In the genomic region with DNA sequence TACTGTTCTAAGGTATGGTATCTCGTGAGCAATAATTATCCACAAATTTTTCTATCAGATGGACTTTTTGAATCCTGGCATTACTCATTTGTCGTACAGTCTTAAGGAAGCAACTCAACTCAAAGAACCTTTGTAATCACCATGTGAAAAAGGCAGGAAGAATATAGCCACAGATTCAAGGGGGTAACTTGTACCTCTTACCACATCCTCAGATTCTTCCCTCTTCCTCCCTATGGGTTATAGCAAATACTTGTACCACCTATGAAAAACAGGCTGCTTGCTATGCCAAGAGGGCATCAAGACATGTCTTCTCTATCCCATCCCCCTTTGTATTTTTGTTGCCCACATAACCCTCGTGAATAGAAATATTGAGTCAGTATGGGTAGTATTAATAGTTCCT, we compare ENCODE assay signal across 10 cellular contexts.
"Had no signal": no experiment of that assay in that cellular context is flagged by ENCODE, and none has a peak within 500 bp of the region (broad histone marks: within the 10 kb centered on the region; RNA-seq: fewer than 3 reads in every experiment).

No MANE protein-coding gene starts in this region.

- ATAC-seq: HCT116, K562 had no signal

- H2AFZ ChIP-seq: GM23248 had no signal

- H3K4me3 ChIP-seq: GM23248, HAP-1, K562 had no signal

- H3K36me3 ChIP-seq: HAP-1 had no signal

- DNase-seq: GM23248, GOT3, H7, HFFc6, KG1 had no signal

- H3K36me3 Mint-ChIP-seq: IgD-negative memory B cell had no signal

- H3K27ac ChIP-seq: GM23248, HL-60 had no signal

- H3K27ac Mint-ChIP-seq: HFFc6, IgD-negative memory B cell had no signal

- H3K4me3 Mint-ChIP-seq: HFFc6, IgD-negative memory B cell had no signal

- H3K9ac ChIP-seq: GM23248 had no signal

- H3K9me3 ChIP-seq: HAP-1 had no signal

- H3K4me1 ChIP-seq: HAP-1 had no signal

- H3K4me1 Mint-ChIP-seq: IgD-negative memory B cell had no signal
